Comparison of ENCODE assay signal across 9 cellular contexts in genomic region chr5:145936401-145937131, GRCh38. TPM values are rescaled to one million over a fixed set of nuclear protein-coding genes. Genes with fewer than 3 reads are reported as not detected.
A peak's percentile ranks its signal among the peaks of the same experiment; 100 is the strongest.
DNase-seq lines count a peak whose midpoint lies in the region; ATAC-seq and TF ChIP-seq lines count a peak whose summit lies in the region.
"Had no signal": no experiment of that assay in that cellular context is flagged by ENCODE, and none has a peak within 500 bp of the region (broad histone marks: within the 10 kb centered on the region; RNA-seq: fewer than 3 reads in every experiment).

Gene SH3RF2 (plus strand): TSS chr5:145936578. CDS start chr5:145937929, 1,351 bp downstream.

- CTCF ChIA-PET in activated CD8-positive, alpha-beta T cell treated with anti-CD3 and anti-CD28 coated beads, Interleukin-2, amount 10 ng/mL, durations not matched to agents 7 days and 5 days (lab: Charles Lee), result interaction anchor here (1.2 kb wide), 1 partner anchor 111 kb away, joined by 3 read pairs; no protein-coding TSS in a partner anchor

- TF ChIP-seq POLR2A in gastroesophageal sphincter (IDR thresholded peaks at IDR 0.05) (no peak), ovary (IDR thresholded peaks at IDR 0.05) (no peak)

- H3K27ac ChIP-seq in gastroesophageal sphincter (peak within 1 kb of the TSS in 3 of 4 donors; percentile 34 to 50 (median 44)), ovary (no peak within 1 kb of the TSS)

- intact Hi-C loops in ovary (cut with DNase I), result no loop called here

- H3K4me3 Mint-ChIP-seq in activated CD8-positive, alpha-beta T cell treated with anti-CD3 and anti-CD28 coated beads, Interleukin-2, amount 10 ng/mL, durations not matched to agents 7 days and 5 days, result no peak within 1 kb of the TSS

- POLR2A ChIA-PET in activated CD8-positive, alpha-beta T cell treated with anti-CD3 and anti-CD28 coated beads, Interleukin-2, amount 10 ng/mL, durations not matched to agents 7 days and 5 days (lab: Charles Lee), result no interaction called here

- H3K4me1 ChIP-seq in gastroesophageal sphincter, result peaks cover 0 to 25% (median 0%) of the 10 kb centered on the region in 3 donors
- H3K4me1 ChIP-seq in ovary (ENCODE audit: insufficient read depth), result peaks cover 2% of the 10 kb centered on the region

- H3K36me3 ChIP-seq in gastroesophageal sphincter (no peaks in the 10 kb centered on the region), ovary (no peaks in the 10 kb centered on the region)

- peak; percentile 64 for ATAC-seq in activated CD8-positive, alpha-beta T cell treated with anti-CD3 and anti-CD28 coated beads, Interleukin-2, amount 10 ng/mL, durations not matched to agents 7 days and 5 days
- peak; percentile 75 for ATAC-seq in gastroesophageal sphincter

- H3K4me3 ChIP-seq in gastroesophageal sphincter (peak within 1 kb of the TSS; percentile 11 to 49), ovary (peak within 1 kb of the TSS; percentile 32)

- H3K27me3 ChIP-seq in gastroesophageal sphincter, result no peaks in the 10 kb centered on the region
- H3K27me3 ChIP-seq in ovary, result no peaks in the 10 kb centered on the region

- no peak within 1 kb of the TSS for H3K27ac Mint-ChIP-seq in activated CD8-positive, alpha-beta T cell treated with anti-CD3 and anti-CD28 coated beads, Interleukin-2, amount 10 ng/mL, durations not matched to agents 7 days and 5 days

- peaks cover 10% of the 10 kb centered on the region for H3K4me1 Mint-ChIP-seq in activated CD8-positive, alpha-beta T cell treated with anti-CD3 and anti-CD28 coated beads, Interleukin-2, amount 10 ng/mL, durations not matched to agents 7 days and 5 days (ENCODE audit: low read depth)
- H3K4me1 Mint-ChIP-seq: naive B cell had no signal

- peaks cover 39% of the 10 kb centered on the region for H3K27me3 Mint-ChIP-seq in activated CD8-positive, alpha-beta T cell treated with anti-CD3 and anti-CD28 coated beads, Interleukin-2, amount 10 ng/mL, durations not matched to agents 7 days and 5 days (ENCODE audit: low read depth)

- no peak for TF ChIP-seq CTCF in gastroesophageal sphincter (IDR thresholded peaks at IDR 0.05)
- TF ChIP-seq CTCF in ovary (IDR thresholded peaks at IDR 0.05), result no peak
- no peak for TF ChIP-seq CTCF in GM10266 (IDR thresholded peaks at IDR 0.05; ENCODE audit: control insufficient read depth, insufficient read depth, low read depth, missing control alignments)

- TF ChIP-seq EP300 in gastroesophageal sphincter (IDR thresholded peaks at IDR 0.05) (no peak), ovary (IDR thresholded peaks at IDR 0.05) (no peak)

- no peaks in the 10 kb centered on the region for H3K36me3 Mint-ChIP-seq in activated CD8-positive, alpha-beta T cell treated with anti-CD3 and anti-CD28 coated beads, Interleukin-2, amount 10 ng/mL, durations not matched to agents 7 days and 5 days (ENCODE audit: low read depth)
- H3K36me3 Mint-ChIP-seq: naive B cell had no signal

- H3K9me3 Mint-ChIP-seq in activated CD8-positive, alpha-beta T cell treated with anti-CD3 and anti-CD28 coated beads, Interleukin-2, amount 10 ng/mL, durations not matched to agents 7 days and 5 days (ENCODE audit: insufficient read depth), result no peaks in the 10 kb centered on the region

- H3K9me3 ChIP-seq in gastroesophageal sphincter (no peaks in the 10 kb centered on the region), ovary (no peaks in the 10 kb centered on the region)

- DNase-seq in Ammon's horn (ENCODE audit: low spot score) (peak; percentile 16), HuH-7.5 (ENCODE audit: low spot score) (peak; percentile 45), ovary (peak in 3 of 5 donors; percentile 15 to 30 (median 19)), GM10266 (ENCODE audit: extremely low spot score) (no peak), SKM-1 treated with dmso at 0.1 percent for 144 hours (lab: John Stamatoyannopoulos, UW; ENCODE audit: unreplicated experiment) (no peak)
- peak; percentile 24 for DNase-seq in activated CD8-positive, alpha-beta T cell treated with anti-CD3 and anti-CD28 coated beads, Interleukin-2, amount 10 ng/mL, durations not matched to agents 7 days and 5 days
- DNase-seq in central memory CD4-positive, alpha-beta T cell, result no peak
- DNase-seq: naive B cell had no signal

- 4 to 13% methylated on average over 8 to 13 of the region's 28 CpGs for WGBS in gastroesophageal sphincter (ENCODE audit: low coverage in 1 of 2), 2 donors
- WGBS in ovary, 3 donors, result 2 to 4% (median 3%) methylated on average over 28 of the region's 28 CpGs

RNA-seq across cellular contexts. Expression of gene SH3RF2, which starts in this region (rescaled TPM):
- total RNA-seq in activated CD8-positive, alpha-beta T cell treated with anti-CD3 and anti-CD28 coated beads, Interleukin-2, amount 10 ng/mL, durations not matched to agents 7 days and 5 days, result not detected
- total RNA-seq in gastroesophageal sphincter, result 1 to 10 TPM in 3 of 4 donors, under 1 TPM in 1; 0.27 to 5.2 (median 1.0) TPM
- total RNA-seq in ovary, result 1 to 10 TPM in 3 of 7 donors, under 1 TPM in 4; 0.30 to 6.5 (median 0.81) TPM
- 1 to 10 TPM in 1 of 2 donors, under 1 TPM in 1; 0.52 to 1.5 TPM for polyA plus RNA-seq in ovary

Comparison
In these comparisons a context has a peak if more than half of its experiments do, and no peak if none do; other contexts are left out.
1. Peak in DNase-seq and ATAC-seq in activated CD8-positive, alpha-beta T cell treated with anti-CD3 and anti-CD28 coated beads, Interleukin-2, amount 10 ng/mL, durations not matched to agents 7 days and 5 days; RNA of the gene not detected or under 1 TPM.
2. DNase-seq: peak in Ammon's horn (single experiment), HuH-7.5 (single experiment) and ovary (3 of 5); none in central memory CD4-positive, alpha-beta T cell (single experiment), GM10266 (single experiment) and SKM-1 treated with dmso at 0.1 percent for 144 hours (single experiment).
3. H3K27ac ChIP-seq: peak in gastroesophageal sphincter (3 of 4); none in ovary (0 of 2).